14 cellular contexts compared by ENCODE assay signal in genomic region chr10:128147669-128148068, GRCh38. TPM values are rescaled to one million over a fixed set of nuclear protein-coding genes. Genes with fewer than 3 reads are reported as not detected.
DNase-seq lines count a peak whose midpoint lies in the region; ATAC-seq and TF ChIP-seq lines count a peak whose summit lies in the region.
"Had no signal": no experiment of that assay in that cellular context is flagged by ENCODE, and none has a peak within 500 bp of the region (broad histone marks: within the 10 kb centered on the region; RNA-seq: fewer than 3 reads in every experiment).

No MANE protein-coding gene starts in this region.

- no peaks in the 10 kb centered on the region for H4K20me1 ChIP-seq in BLaER1 treated with 17β-estradiol and CSF1 and Interleukin-3, amounts not matched to agents 10 nM and 100 nM

- peak; percentile 66 for ATAC-seq in RWPE2 (ENCODE audit: low read depth)
- peak; percentile 24 for ATAC-seq in esophagus mucosa
- ATAC-seq in omental fat pad (ENCODE audit: low FRiP score) = peak; percentile 25
- no peak for ATAC-seq in activated CD4-positive, CD25-positive, alpha-beta regulatory T cell treated with anti-CD3 and anti-CD28 coated beads, Interleukin-2, amount 50 U/mL, for 24 hours
- ATAC-seq: left cardiac atrium; naive thymus-derived CD4-positive, alpha-beta T cell; right cardiac atrium had no signal

- intact Hi-C loops in posterior cingulate gyrus (cut with DNase I) = no loop called here

- peak overlapping the region in 2 of 10 experiments; percentile 12 to 28; a peak in 3 of 20 replicates for H3K4me3 ChIP-seq in BLaER1 treated with 17β-estradiol and CSF1 and Interleukin-3, amounts not matched to agents 10 nM and 100 nM
- H3K4me3 ChIP-seq in RWPE2 (ENCODE audit: severe bottlenecking) = no peak overlapping the region
- H3K4me3 ChIP-seq: adrenal gland had no signal

- H3K4me2 ChIP-seq in BLaER1 treated with 17β-estradiol and CSF1 and Interleukin-3, amounts not matched to agents 10 nM and 100 nM = peak overlapping the region; percentile 61 to 95 (median 75)

- H3K9ac ChIP-seq in BLaER1 treated with 17β-estradiol and CSF1 and Interleukin-3, amounts not matched to agents 10 nM and 100 nM = peak overlapping the region in 3 of 11 experiments; percentile 21 to 31 (median 26); a peak in 4 of 22 replicates

- H3K27ac ChIP-seq in BLaER1 treated with 17β-estradiol and CSF1 and Interleukin-3, amounts not matched to agents 10 nM and 100 nM = peak overlapping the region in 10 of 11 experiments; percentile 29 to 80 (median 60); a peak in 20 of 22 replicates
- H3K27ac ChIP-seq in RWPE2 (ENCODE audit: poor library complexity, severe bottlenecking) = peak overlapping the region; percentile 57
- H3K27ac ChIP-seq: adrenal gland had no signal

- H3K27me3 ChIP-seq in BLaER1 treated with 17β-estradiol and CSF1 and Interleukin-3, amounts not matched to agents 10 nM and 100 nM = peaks cover 6 to 28% (median 15%) of the 10 kb centered on the region in 11 experiments; a peak in 16 of 22 replicates
- no peaks in the 10 kb centered on the region for H3K27me3 ChIP-seq in RWPE2 (ENCODE audit: insufficient read depth, poor library complexity, severe bottlenecking)

- TF ChIP-seq CTCF in RWPE2 (IDR thresholded peaks at IDR 0.05; ENCODE audit: poor library complexity, severe bottlenecking) (no peak), omental fat pad (IDR thresholded peaks at IDR 0.05) (no peak)

- peaks cover 62 to 78% (median 73%) of the 10 kb centered on the region in 10 experiments for H3K4me1 ChIP-seq in BLaER1 treated with 17β-estradiol and CSF1 and Interleukin-3, amounts not matched to agents 10 nM and 100 nM
- H3K4me1 ChIP-seq in RWPE2 (ENCODE audit: insufficient read depth, poor library complexity, severe bottlenecking) = peaks cover 15% of the 10 kb centered on the region

- H3K9me3 ChIP-seq in BLaER1 treated with 17β-estradiol and CSF1 and Interleukin-3, amounts not matched to agents 10 nM and 100 nM (replicated peaks in 1 of 11) = peaks cover 6 to 19% (median 10%) of the 10 kb centered on the region in 11 experiments; a peak in 15 of 22 replicates
- no peaks in the 10 kb centered on the region for H3K9me3 ChIP-seq in RWPE2 (ENCODE audit: severe bottlenecking)
- H3K9me3 ChIP-seq: adrenal gland had no signal

- H3K36me3 ChIP-seq in BLaER1 treated with 17β-estradiol and CSF1 and Interleukin-3, amounts not matched to agents 10 nM and 100 nM = no peaks in the 10 kb centered on the region
- H3K36me3 ChIP-seq in RWPE2 (ENCODE audit: low read depth) = no peaks in the 10 kb centered on the region
- H3K36me3 ChIP-seq: adrenal gland had no signal

- DNase-seq in RWPE2 (ENCODE audit: low spot score) = no peak
- DNase-seq in omental fat pad (ENCODE audit: low spot score) = no peak
- no peak for DNase-seq in activated gamma-delta T cell (lab: John Stamatoyannopoulos, UW)
- no peak for DNase-seq in posterior cingulate gyrus
- no peak for DNase-seq in COLO668 (lab: John Stamatoyannopoulos, UW; ENCODE audit: unreplicated experiment)
- DNase-seq: adrenal gland, COR-L47, left cardiac atrium, NCI-H2107, right cardiac atrium had no signal

RNA-seq across cellular contexts. Expression of gene MKI67, which starts 21.4 kb away (rescaled TPM):
- total RNA-seq in esophagus mucosa = 51.7 TPM
- 1 to 10 TPM in 3 of 4 donors, under 1 TPM in 1; 0.63 to 9.6 (median 1.6) TPM for total RNA-seq in omental fat pad

Comparison
In these comparisons a context has a peak if more than half of its experiments do, and no peak if none do; other contexts are left out.
1. ATAC-seq: peak in RWPE2 (single experiment), esophagus mucosa (single experiment) and omental fat pad (single experiment); none in activated CD4-positive, CD25-positive, alpha-beta regulatory T cell treated with anti-CD3 and anti-CD28 coated beads, Interleukin-2, amount 50 U/mL, for 24 hours (0 of 2).